Comparison of ENCODE assay signal across 33 cellular contexts in genomic region chr3:142534543-142534942, GRCh38.
"Had no signal": no experiment of that assay in that cellular context is flagged by ENCODE, and none has a peak within 500 bp of the region (broad histone marks: within the 10 kb centered on the region; RNA-seq: fewer than 3 reads in every experiment).

No MANE protein-coding gene starts in this region.

- ATAC-seq: activated CD8-positive, alpha-beta T cell treated with anti-CD3 and anti-CD28 coated beads for 36 hours; activated naive CD4-positive, alpha-beta T cell treated with anti-CD3 and anti-CD28 coated beads, Interleukin-2, amount 50 U/mL, for 72 hours; activated T-cell treated with anti-CD3 and anti-CD28 coated beads, Interleukin-2, amount 50 U/mL, for 4 hours; activated T-cell treated with anti-CD3 and anti-CD28 coated beads, Interleukin-2, amount 50 U/mL, for 72 hours; activated T-helper 17 cell treated with anti-CD3 and anti-CD28 coated beads, Interleukin-2, amount 50 U/mL, for 72 hours; body of pancreas; T-helper 17 cell had no signal

- H3K4me1 Mint-ChIP-seq: activated B cell treated with CpG ODN at 0.5 μM for 24 hours; activated T-helper 17 cell treated with anti-CD3 and anti-CD28 coated beads, Interleukin-2, amount 50 U/mL, for 72 hours had no signal

- H3K4me3 Mint-ChIP-seq: activated B cell treated with CpG ODN at 0.5 μM for 24 hours; activated CD4-positive, alpha-beta memory T cell treated with anti-CD3 and anti-CD28 coated beads for 36 hours; activated CD4-positive, alpha-beta T cell treated with anti-CD3 and anti-CD28 coated beads, Interleukin-2, amount 10 ng/mL, durations not matched to agents 24 days and 14 days; activated CD8-positive, alpha-beta T cell treated with anti-CD3 and anti-CD28 coated beads for 36 hours; activated naive CD4-positive, alpha-beta T cell treated with anti-CD3 and anti-CD28 coated beads for 36 hours; activated naive CD8-positive, alpha-beta T cell treated with anti-CD3 and anti-CD28 coated beads for 36 hours; activated T-cell treated with anti-CD3 and anti-CD28 coated beads, Interleukin-2, amount 50 U/mL, for 4 hours; activated T-cell treated with anti-CD3 and anti-CD28 coated beads, Interleukin-2, amount 50 U/mL, for 72 hours; activated T-helper 1 cell treated with anti-CD3 and anti-CD28 coated beads, Interleukin-12 subunit alpha, Interleukin-12 subunit beta, Interleukin-2, Interleukin-4 antibody, amounts not matched to agents 30 ng/mL and 10 ng/mL and 1 ng/mL, durations not matched to agents 14 hours and 24 hours and 36 hours; activated T-helper 17 cell treated with anti-CD3 and anti-CD28 coated beads, Interleukin-2, amount 50 U/mL, for 72 hours; T-helper 17 cell had no signal

- FAIRE-seq: astrocyte, TTC549 had no signal

- H3K27ac Mint-ChIP-seq: activated B cell treated with CpG ODN at 0.5 μM for 24 hours; activated CD4-positive, alpha-beta memory T cell treated with anti-CD3 and anti-CD28 coated beads for 36 hours; activated CD4-positive, alpha-beta T cell treated with anti-CD3 and anti-CD28 coated beads, Interleukin-2, amount 10 ng/mL, durations not matched to agents 24 days and 14 days; activated CD8-positive, alpha-beta T cell treated with anti-CD3 and anti-CD28 coated beads for 36 hours; activated naive CD4-positive, alpha-beta T cell treated with anti-CD3 and anti-CD28 coated beads for 36 hours; activated naive CD8-positive, alpha-beta T cell treated with anti-CD3 and anti-CD28 coated beads for 36 hours; activated T-cell treated with anti-CD3 and anti-CD28 coated beads, Interleukin-2, amount 50 U/mL, for 72 hours; activated T-helper 1 cell treated with anti-CD3 and anti-CD28 coated beads, Interleukin-12 subunit alpha, Interleukin-12 subunit beta, Interleukin-2, Interleukin-4 antibody, amounts not matched to agents 30 ng/mL and 10 ng/mL and 1 ng/mL, durations not matched to agents 14 hours and 24 hours and 36 hours; activated T-helper 17 cell treated with anti-CD3 and anti-CD28 coated beads, Interleukin-2, amount 50 U/mL, for 72 hours; T-helper 17 cell had no signal

- H3K36me3 ChIP-seq: breast epithelium had no signal

- H3K9me3 Mint-ChIP-seq: activated naive CD8-positive, alpha-beta T cell treated with anti-CD3 and anti-CD28 coated beads for 36 hours had no signal

- DNase-seq: activated B cell treated with CpG ODN at 0.5 μM for 24 hours; activated CD4-positive, alpha-beta memory T cell treated with anti-CD3 and anti-CD28 coated beads for 36 hours; activated CD4-positive, alpha-beta T cell treated with anti-CD3 and anti-CD28 coated beads for 4 hours; activated CD4-positive, alpha-beta T cell treated with anti-CD3 and anti-CD28 coated beads, Interleukin-2, amount 10 ng/mL, durations not matched to agents 24 days and 14 days; activated CD4-positive, alpha-beta T cell treated with anti-CD3 and anti-CD28 coated beads, Interleukin-2, amount 50 U/mL, for 1 hour; activated CD4-positive, alpha-beta T cell treated with anti-CD3 and anti-CD28 coated beads, Interleukin-2, amount 50 U/mL, for 4 hours; activated CD4-positive, CD25-positive, alpha-beta regulatory T cell treated with anti-CD3 and anti-CD28 coated beads, Interleukin-2, amount 50 U/mL, for 72 hours; activated CD8-positive, alpha-beta memory T cell treated with anti-CD3 and anti-CD28 coated beads, Interleukin-2, amount 50 U/mL, for 4 hours; activated CD8-positive, alpha-beta T cell treated with anti-CD3 and anti-CD28 coated beads for 36 hours; activated effector memory CD4-positive, alpha-beta T cell treated with anti-CD3 and anti-CD28 coated beads, Interleukin-2, amount 50 U/mL, for 16 hours; activated gamma-delta T cell treated with Interleukin-2 at 50 U/mL for 16 hours; activated naive CD4-positive, alpha-beta T cell; activated naive CD4-positive, alpha-beta T cell treated with anti-CD3 and anti-CD28 coated beads for 36 hours; activated naive CD4-positive, alpha-beta T cell treated with anti-CD3 and anti-CD28 coated beads, Interleukin-2, amount 50 U/mL, for 16 hours; activated naive CD8-positive, alpha-beta T cell treated with anti-CD3 and anti-CD28 coated beads for 36 hours; activated T-cell treated with anti-CD3 and anti-CD28 coated beads for 4 hours; activated T-cell treated with anti-CD3 and anti-CD28 coated beads, Interleukin-2, amount 50 U/mL, for 1 hour; activated T-cell treated with anti-CD3 and anti-CD28 coated beads, Interleukin-2, amount 50 U/mL, for 4 hours; activated T-cell treated with anti-CD3 and anti-CD28 coated beads, Interleukin-2, amount 50 U/mL, for 72 hours; adrenal gland; amniotic stem cell; aorta; body of pancreas; brain microvascular endothelial cell; central memory CD4-positive, alpha-beta T cell; T-helper 17 cell had no signal

- H3K4me3 ChIP-seq: adrenal gland, body of pancreas, breast epithelium had no signal

- H3K9me3 ChIP-seq: body of pancreas, breast epithelium had no signal

- H3K27me3 Mint-ChIP-seq: activated B cell treated with CpG ODN at 0.5 μM for 24 hours; activated CD4-positive, alpha-beta memory T cell treated with anti-CD3 and anti-CD28 coated beads for 36 hours; activated CD4-positive, alpha-beta T cell treated with anti-CD3 and anti-CD28 coated beads, Interleukin-2, amount 10 ng/mL, durations not matched to agents 24 days and 14 days; activated CD8-positive, alpha-beta T cell treated with anti-CD3 and anti-CD28 coated beads for 36 hours; activated naive CD8-positive, alpha-beta T cell treated with anti-CD3 and anti-CD28 coated beads for 36 hours; activated T-helper 17 cell treated with anti-CD3 and anti-CD28 coated beads, Interleukin-2, amount 50 U/mL, for 72 hours; T-helper 17 cell had no signal

- H3K27ac ChIP-seq: adrenal gland, body of pancreas, brain microvascular endothelial cell, breast epithelium, VCaP had no signal

- H3K4me1 ChIP-seq: adrenal gland, body of pancreas, breast epithelium had no signal

- H3K27me3 ChIP-seq: adrenal gland, body of pancreas, brain microvascular endothelial cell, breast epithelium had no signal
